Comparison of ENCODE assay signal across 29 cellular contexts in the genomic region with DNA sequence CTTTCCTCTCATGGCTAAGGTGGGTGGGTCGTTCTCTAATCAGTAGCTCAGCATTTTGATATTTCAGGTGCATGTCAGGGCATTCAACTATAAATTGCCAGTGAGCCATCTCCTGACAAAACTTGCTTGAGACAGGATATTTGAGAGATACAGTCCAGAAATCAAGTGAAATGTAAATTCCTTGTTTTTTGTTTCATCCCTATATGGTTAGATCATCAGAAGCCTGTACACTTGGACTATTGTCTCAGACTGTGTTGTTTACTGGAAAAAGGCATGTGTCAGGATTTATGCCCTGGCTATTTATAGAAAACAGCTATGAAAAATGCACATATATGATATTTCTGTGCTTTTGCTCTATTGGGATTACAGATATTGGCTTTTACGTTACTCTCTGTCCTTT. TPM values are rescaled to one million over a fixed set of nuclear protein-coding genes. Genes with fewer than 3 reads are reported as not detected.
"Had no signal": no experiment of that assay in that cellular context is flagged by ENCODE, and none has a peak within 500 bp of the region (broad histone marks: within the 10 kb centered on the region; RNA-seq: fewer than 3 reads in every experiment).

No MANE protein-coding gene starts in this region.

- H2AFZ ChIP-seq: parathyroid adenoma had no signal

- H3K4me1 ChIP-seq: lower lobe of right lung, parathyroid adenoma, right atrium auricular region, right lobe of liver, stomach, testis, thyroid gland, transverse colon had no signal

- H3K4me3 ChIP-seq: left lung, lower lobe of right lung, right atrium auricular region, right lobe of liver, smooth muscle cell, stomach, testis, thyroid gland, transverse colon, upper lobe of left lung, vagina had no signal

- H3K4me2 ChIP-seq: smooth muscle cell had no signal

- H3K9ac ChIP-seq: parathyroid adenoma had no signal

- H3K27me3 ChIP-seq: left lung, right atrium auricular region, right lobe of liver, stomach, testis, thyroid gland, transverse colon, upper lobe of left lung, vagina had no signal

- ATAC-seq: left colon; left lung; lower lobe of right lung; naive thymus-derived CD8-positive, alpha-beta T cell; right lobe of liver; stimulated activated naive B cell treated with anti-CD40 and anti-IgM and Interleukin-4, amounts not matched to agents 10 μg/mL and 1 μg/mL and 100 μg/mL, for 72 hours; stimulated activated naive CD8-positive, alpha-beta T cell treated with anti-CD3 and anti-CD28 coated beads, Interleukin-15, Interleukin-2, amounts not matched to agents 100 U/mL and 50 U/mL, for 24 hours had no signal

- H3K27ac ChIP-seq: left lung, lower lobe of right lung, parathyroid adenoma, right atrium auricular region, right lobe of liver, stomach, testis, thyroid gland, transverse colon, upper lobe of left lung, vagina had no signal

- H3K79me2 ChIP-seq: parathyroid adenoma had no signal

- H3K36me3 ChIP-seq: left lung, lower lobe of right lung, right atrium auricular region, right lobe of liver, stomach, thyroid gland, transverse colon, upper lobe of left lung, vagina had no signal

- DNase-seq: hypothalamus; immature natural killer cell; kidney; left colon; left lung; lower lobe of right lung; mammary epithelial cell; mesenchymal stem cell; naive thymus-derived CD8-positive, alpha-beta T cell; nucleus accumbens; right lobe of liver; stimulated activated CD4-positive, alpha-beta T cell treated with anti-CD3 and anti-CD28 coated beads, Interleukin-1b, Interleukin-23, amount 100 ng/mL, for 48 hours; stimulated activated CD4-positive, alpha-beta T cell treated with anti-CD3 and anti-CD28 coated beads, Interleukin-2, amount 100 ng/mL, for 48 hours; stimulated activated CD4-positive, alpha-beta T cell treated with anti-CD3 and anti-CD28 coated beads, Interleukin-4, amount 100 ng/mL, for 4 hours; stimulated activated naive B cell treated with anti-CD40 and anti-IgM and Interleukin-4, amounts not matched to agents 10 μg/mL and 1 μg/mL and 100 μg/mL, for 72 hours; stimulated activated naive CD8-positive, alpha-beta T cell treated with anti-CD3 and anti-CD28 coated beads, Interleukin-15, Interleukin-2, amounts not matched to agents 100 U/mL and 50 U/mL, for 24 hours; stomach; testis; thyroid gland; transverse colon; upper lobe of left lung had no signal

- H3K9me3 ChIP-seq: left lung, lower lobe of right lung, right atrium auricular region, right lobe of liver, stomach, testis, thyroid gland, transverse colon, upper lobe of left lung, vagina had no signal

RNA-seq across cellular contexts. Expression of a gene that starts 44.1 kb away (rescaled TPM):
- total RNA-seq: left colon; liver; lower lobe of right lung; naive thymus-derived CD8-positive, alpha-beta T cell; neural crest cell; osteocyte; right lobe of liver; thyroid gland; transverse colon; vagina had no signal
- polyA plus RNA-seq: immature natural killer cell; liver; naive thymus-derived CD8-positive, alpha-beta T cell; stomach; urinary bladder had no signal
